In genomic region chr12:94872671-94873367, GRCh38 we compare ENCODE assay signal across 8 cellular contexts.
DNase-seq lines count a peak whose midpoint lies in the region; ATAC-seq and TF ChIP-seq lines count a peak whose summit lies in the region.

No MANE protein-coding gene starts in this region.

- peak; percentile 57 for DNase-seq in GM12865 (ENCODE audit: low read depth)
- DNase-seq in endothelial cell (ENCODE audit: low spot score), result peak; percentile 19
- peak; percentile 16 to 53 (median 42) for DNase-seq in ovary
- no peak for DNase-seq in CD14-positive monocyte (ENCODE audit: low spot score)
- no peak for DNase-seq in GM23248
- no peak for DNase-seq in activated CD4-positive, CD25-positive, alpha-beta regulatory T cell treated with anti-CD3 and anti-CD28 coated beads, Interleukin-2, amount 50 U/mL, for 72 hours

- H3K4me3 ChIP-seq in GM12865 (ENCODE audit: low read depth, low read length) (peak overlapping the region; percentile 83), ovary (peak overlapping the region; percentile 66), GM23248 (no peak overlapping the region)

- H3K27ac Mint-ChIP-seq in endothelial cell (ENCODE audit: unreplicated experiment), result peak overlapping the region; percentile 32
- no peak overlapping the region for H3K27ac Mint-ChIP-seq in CD14-positive monocyte

- no peaks in the 10 kb centered on the region for H3K9me2 ChIP-seq in GM23248 (ENCODE audit: insufficient read depth)

- no peak overlapping the region for H2AFZ ChIP-seq in GM23248

- intact Hi-C loops in ovary (cut with DNase I), result loop anchor here in 3 of 4 donors (10.0 kb wide), 4 partner anchors 88 to 728 kb away; partner anchors contain the start of gene PLXNC1 (in 1 of the 3)
- intact Hi-C loops in CD14-positive monocyte (cut with micrococcal nuclease), result no loop called here

- in situ Hi-C loops in GM23248 (cut with MboI), result no loop called here

- 5 to 8% (median 7%) methylated on average over 23 to 36 of the region's 36 CpGs for WGBS in ovary, 3 donors
- 14 to 46% methylated on average over 9 to 31 of the region's 36 CpGs for WGBS in GM23248 (ENCODE audit: low coverage in 1 of 2, low lambda C conversion rate in 2 of 2, missing lambda C conversion rate in 2 of 2), 2 experiments

- H3K4me1 Mint-ChIP-seq in endothelial cell (ENCODE audit: unreplicated experiment) (peaks cover 21% of the 10 kb centered on the region), CD14-positive monocyte (peaks cover 11% of the 10 kb centered on the region)

- H3K27ac ChIP-seq in ovary, result peak overlapping the region; percentile 23 to 46
- no peak overlapping the region for H3K27ac ChIP-seq in GM23248

- H3K36me3 ChIP-seq in ovary (no peaks in the 10 kb centered on the region), GM23248 (ENCODE audit: low read depth) (no peaks in the 10 kb centered on the region)

- H3K27me3 Mint-ChIP-seq in endothelial cell (ENCODE audit: unreplicated experiment), result peaks cover 8% of the 10 kb centered on the region
- H3K27me3 Mint-ChIP-seq in CD14-positive monocyte (ENCODE audit: low read depth in 3 of 3), result peaks cover 61 to 72% (median 62%) of the 10 kb centered on the region in 3 donors

- TF ChIP-seq CTCF in GM12865 (IDR thresholded peaks at IDR 0.05; ENCODE audit: insufficient read depth, low read depth, low read length, missing control alignments) (no peak), endothelial cell (IDR thresholded peaks at IDR 0.05; ENCODE audit: unreplicated experiment) (no peak), ovary (IDR thresholded peaks at IDR 0.05) (no peak), CD14-positive monocyte (IDR thresholded peaks at IDR 0.05) (no peak)

- peaks cover 7% of the 10 kb centered on the region for H3K36me3 Mint-ChIP-seq in endothelial cell (ENCODE audit: low read depth, unreplicated experiment)
- H3K36me3 Mint-ChIP-seq in CD14-positive monocyte, result peaks cover 0 to 3% of the 10 kb centered on the region in 2 donors

- TF ChIP-seq EP300 in ovary (IDR thresholded peaks at IDR 0.05), result no peak

- no peaks in the 10 kb centered on the region for H3K9me3 ChIP-seq in ovary
- H3K9me3 ChIP-seq in GM23248 (ENCODE audit: low read depth), result no peaks in the 10 kb centered on the region

- no peaks in the 10 kb centered on the region for H3K79me2 ChIP-seq in GM23248 (ENCODE audit: insufficient read depth)

- peaks cover 3% of the 10 kb centered on the region for H3K4me1 ChIP-seq in ovary (ENCODE audit: insufficient read depth)
- H3K4me1 ChIP-seq in GM23248 (ENCODE audit: insufficient read depth), result no peaks in the 10 kb centered on the region

- no peaks in the 10 kb centered on the region for H3K9me3 Mint-ChIP-seq in endothelial cell (ENCODE audit: unreplicated experiment)
- H3K9me3 Mint-ChIP-seq in CD14-positive monocyte, result peaks cover 0 to 9% (median 7%) of the 10 kb centered on the region in 7 donors

- no peak overlapping the region for H3K9ac ChIP-seq in GM23248

- H3K27me3 ChIP-seq in ovary (no peaks in the 10 kb centered on the region), GM23248 (replicated peaks; ENCODE audit: insufficient read depth) (peaks cover 56% of the 10 kb centered on the region)

- no peak overlapping the region for H3K4me2 ChIP-seq in GM23248 (ENCODE audit: unreplicated experiment)

- peak overlapping the region; percentile 90 for H3K4me3 Mint-ChIP-seq in endothelial cell (ENCODE audit: unreplicated experiment)
- peak overlapping the region in 1 of 2 donors; percentile 79 for H3K4me3 Mint-ChIP-seq in CD14-positive monocyte

- no peaks in the 10 kb centered on the region for H3F3A ChIP-seq in GM23248 (ENCODE audit: insufficient read depth)

- ATAC-seq in GM21381 (IDR thresholded peaks at IDR 0.05; ENCODE audit: unreplicated experiment) (peak; percentile 29), HG03558 (IDR thresholded peaks at IDR 0.05; ENCODE audit: extremely low read depth, unreplicated experiment) (peak; percentile 7)

- no peak for TF ChIP-seq POLR2A in ovary (IDR thresholded peaks at IDR 0.05)

- H4K20me1 ChIP-seq in GM23248 (ENCODE audit: insufficient read depth), result no peaks in the 10 kb centered on the region

Comparison
In these comparisons a context has a peak if more than half of its experiments do, and no peak if none do; other contexts are left out.
1. DNase-seq: peak in GM12865 (single experiment), endothelial cell (single experiment) and ovary (5 of 5); none in CD14-positive monocyte (single experiment), GM23248 (single experiment) and activated CD4-positive, CD25-positive, alpha-beta regulatory T cell treated with anti-CD3 and anti-CD28 coated beads, Interleukin-2, amount 50 U/mL, for 72 hours (single experiment).
2. intact Hi-C loops: an anchor here in ovary (10.0 kb wide); none called in CD14-positive monocyte.